Comparison of ENCODE assay signal across 27 cellular contexts in genomic region chr1:115682792-115683191, GRCh38.
"Had no signal": no experiment of that assay in that cellular context is flagged by ENCODE, and none has a peak within 500 bp of the region (broad histone marks: within the 10 kb centered on the region; RNA-seq: fewer than 3 reads in every experiment).

No MANE protein-coding gene starts in this region.

- DNase-seq: activated CD4-positive, alpha-beta T cell treated with anti-CD3 and anti-CD28 coated beads for 36 hours; activated CD4-positive, alpha-beta T cell treated with anti-CD3 and anti-CD28 coated beads, Interleukin-2, amount 10 ng/mL, durations not matched to agents 24 days and 14 days; activated CD4-positive, CD25-positive, alpha-beta regulatory T cell; activated CD4-positive, CD25-positive, alpha-beta regulatory T cell treated with anti-CD3 and anti-CD28 coated beads, Interleukin-2, amount 50 U/mL, for 72 hours; activated CD8-positive, alpha-beta memory T cell treated with anti-CD3 and anti-CD28 coated beads, Interleukin-2, amount 50 U/mL, for 48 hours; activated effector memory CD4-positive, alpha-beta T cell treated with Interleukin-2 at 50 U/mL for 16 hours; activated gamma-delta T cell treated with Interleukin-2 at 50 U/mL for 16 hours; activated naive CD4-positive, alpha-beta T cell treated with anti-CD3 and anti-CD28 coated beads, Interleukin-2, amount 50 U/mL, for 16 hours; activated naive CD4-positive, alpha-beta T cell treated with Interleukin-2 at 50 U/mL for 16 hours; activated T-cell treated with anti-CD3 and anti-CD28 coated beads for 4 hours; activated T-cell treated with anti-CD3 and anti-CD28 coated beads, Interleukin-2, amount 50 U/mL, for 24 hours; activated T-cell treated with anti-CD3 and anti-CD28 coated beads, Interleukin-2, amount 50 U/mL, for 72 hours; amniotic stem cell; anterior cingulate cortex; brain microvascular endothelial cell; dorsolateral prefrontal cortex; effector memory CD4-positive, alpha-beta T cell; erythroblast; foreskin keratinocyte; gastrocnemius medialis; glutamatergic neuron; heart left ventricle had no signal

- H3K9me3 ChIP-seq: esophagus muscularis mucosa, gastrocnemius medialis, heart left ventricle had no signal

- H3K9me3 Mint-ChIP-seq: activated CD4-positive, alpha-beta T cell treated with anti-CD3 and anti-CD28 coated beads, Interleukin-2, amount 10 ng/mL, durations not matched to agents 24 days and 14 days; activated T-cell treated with anti-CD3 and anti-CD28 coated beads, Interleukin-2, amount 50 U/mL, for 24 hours; activated T-cell treated with anti-CD3 and anti-CD28 coated beads, Interleukin-2, amount 50 U/mL, for 72 hours; central memory CD8-positive, alpha-beta T cell; dendritic cell treated with granulocyte-macrophage colony-stimulating factor and Interleukin-4, amounts not matched to agents 40 ng/mL and 50 ng/mL, for 4 days had no signal

- H3K4me3 Mint-ChIP-seq: activated CD4-positive, alpha-beta T cell treated with anti-CD3 and anti-CD28 coated beads for 36 hours; activated CD4-positive, alpha-beta T cell treated with anti-CD3 and anti-CD28 coated beads, Interleukin-2, amount 10 ng/mL, durations not matched to agents 24 days and 14 days; activated naive CD8-positive, alpha-beta T cell; activated T-cell treated with anti-CD3 and anti-CD28 coated beads, Interleukin-2, amount 50 U/mL, for 24 hours; activated T-cell treated with anti-CD3 and anti-CD28 coated beads, Interleukin-2, amount 50 U/mL, for 72 hours; central memory CD8-positive, alpha-beta T cell; dendritic cell treated with granulocyte-macrophage colony-stimulating factor and Interleukin-4, amounts not matched to agents 40 ng/mL and 50 ng/mL, for 4 days had no signal

- H3K27ac Mint-ChIP-seq: activated CD4-positive, alpha-beta T cell treated with anti-CD3 and anti-CD28 coated beads for 36 hours; activated CD4-positive, alpha-beta T cell treated with anti-CD3 and anti-CD28 coated beads, Interleukin-2, amount 10 ng/mL, durations not matched to agents 24 days and 14 days; activated naive CD8-positive, alpha-beta T cell; activated T-cell treated with anti-CD3 and anti-CD28 coated beads, Interleukin-2, amount 50 U/mL, for 24 hours; activated T-cell treated with anti-CD3 and anti-CD28 coated beads, Interleukin-2, amount 50 U/mL, for 72 hours; dendritic cell treated with granulocyte-macrophage colony-stimulating factor and Interleukin-4, amounts not matched to agents 40 ng/mL and 50 ng/mL, for 4 days had no signal

- H3K27me3 ChIP-seq: brain microvascular endothelial cell, dorsolateral prefrontal cortex, esophagus muscularis mucosa, foreskin keratinocyte, gastrocnemius medialis, heart left ventricle had no signal

- ATAC-seq: activated CD4-positive, alpha-beta T cell treated with anti-CD3 and anti-CD28 coated beads for 36 hours; foreskin keratinocyte; heart left ventricle had no signal

- H3K4me3 ChIP-seq: coronary artery, dorsolateral prefrontal cortex, esophagus muscularis mucosa, gastrocnemius medialis, heart left ventricle had no signal

- H3K36me3 Mint-ChIP-seq: activated naive CD8-positive, alpha-beta T cell had no signal

- H3K4me1 Mint-ChIP-seq: activated CD4-positive, alpha-beta T cell treated with anti-CD3 and anti-CD28 coated beads for 36 hours had no signal

- H3K27me3 Mint-ChIP-seq: activated CD4-positive, alpha-beta T cell treated with anti-CD3 and anti-CD28 coated beads for 36 hours; activated CD4-positive, alpha-beta T cell treated with anti-CD3 and anti-CD28 coated beads, Interleukin-2, amount 10 ng/mL, durations not matched to agents 24 days and 14 days; activated naive CD8-positive, alpha-beta T cell; activated T-cell treated with anti-CD3 and anti-CD28 coated beads, Interleukin-2, amount 50 U/mL, for 24 hours; central memory CD8-positive, alpha-beta T cell; dendritic cell treated with granulocyte-macrophage colony-stimulating factor and Interleukin-4, amounts not matched to agents 40 ng/mL and 50 ng/mL, for 4 days had no signal

- H3K36me3 ChIP-seq: gastrocnemius medialis had no signal
